ENCODE assay signal across 22 cellular contexts in genomic region chr6:15368186-15368585, GRCh38.
DNase-seq lines count a peak whose midpoint lies in the region; ATAC-seq and TF ChIP-seq lines count a peak whose summit lies in the region.
"Had no signal": no experiment of that assay in that cellular context is flagged by ENCODE, and none has a peak within 500 bp of the region (broad histone marks: within the 10 kb centered on the region; RNA-seq: fewer than 3 reads in every experiment).

No MANE protein-coding gene starts in this region.

- H3F3A ChIP-seq in GM23338 (replicated peaks; ENCODE audit: low read depth) = peaks cover 20% of the 10 kb centered on the region

- TF ChIP-seq CTCF in CD14-positive monocyte (IDR thresholded peaks at IDR 0.05) (no peak), GM23338 (conservative IDR thresholded peaks at IDR 0.05; ENCODE audit: low read depth in 2 of 2) (no peak), left lung (IDR thresholded peaks at IDR 0.05) (no peak)

- H3K79me2 ChIP-seq in GM23338 (replicated peaks; ENCODE audit: insufficient read depth) = peaks cover 100% of the 10 kb centered on the region

- peak overlapping the region in 1 of 2 donors; percentile 55 for H3K4me3 Mint-ChIP-seq in CD14-positive monocyte
- H3K4me3 Mint-ChIP-seq in GM23338 = 0 out of 3 replicates have a peak overlapping the region, but pooled peaks have one; percentile 17
- H3K4me3 Mint-ChIP-seq: memory B cell; nephron; T-helper 1 cell treated with Interleukin-12 subunit alpha and Interleukin-12 subunit beta and Interleukin-4 antibody, amounts not matched to agents 30 μg/mL and 1 μg/mL, for 36 hours had no signal

- peaks cover 98% of the 10 kb centered on the region for H4K20me1 ChIP-seq in GM23338 (replicated peaks; ENCODE audit: insufficient read depth)

- no peak overlapping the region for H3K4me3 ChIP-seq in GM23338
- no peak overlapping the region for H3K4me3 ChIP-seq in left lung
- H3K4me3 ChIP-seq: dorsolateral prefrontal cortex, esophagus muscularis mucosa, heart right ventricle, tibial nerve had no signal

- H3K27me3 ChIP-seq in GM23338 (ENCODE audit: insufficient read depth) (no peaks in the 10 kb centered on the region), left lung (no peaks in the 10 kb centered on the region)
- H3K27me3 ChIP-seq: BE2C, brain microvascular endothelial cell, dorsolateral prefrontal cortex, esophagus muscularis mucosa, heart right ventricle, tibial nerve had no signal

- H3K27ac ChIP-seq in GM23338 (ENCODE audit: low read depth) (no peak overlapping the region), left lung (peak overlapping the region in 1 of 2 donors; percentile 21)
- H3K27ac ChIP-seq: brain microvascular endothelial cell, dorsolateral prefrontal cortex, esophagus muscularis mucosa had no signal

- peak overlapping the region; percentile 8 for H3K4me2 ChIP-seq in GM23338

- no peaks in the 10 kb centered on the region for H3K9me3 ChIP-seq in left lung
- H3K9me3 ChIP-seq: BE2C, esophagus muscularis mucosa, heart right ventricle, tibial nerve had no signal

- H3K9me3 Mint-ChIP-seq in CD14-positive monocyte (no peaks in the 10 kb centered on the region), GM23338 (no peaks in the 10 kb centered on the region)
- H3K9me3 Mint-ChIP-seq: memory B cell; nephron; T-helper 1 cell treated with Interleukin-12 subunit alpha and Interleukin-12 subunit beta and Interleukin-4 antibody, amounts not matched to agents 30 μg/mL and 1 μg/mL, for 36 hours had no signal

- H3K36me3 Mint-ChIP-seq in CD14-positive monocyte = peaks cover 11 to 19% of the 10 kb centered on the region in 2 donors
- peaks cover 3% of the 10 kb centered on the region; the same call in 1 of the 3 replicates for H3K36me3 Mint-ChIP-seq in GM23338 (ENCODE audit: low read depth)

- H3K27ac Mint-ChIP-seq in CD14-positive monocyte (peak overlapping the region in 6 of 7 donors; percentile 88 to 95 (median 94)), GM23338 (0 out of 2 replicates have a peak overlapping the region, but pooled peaks have one; percentile 34)
- H3K27ac Mint-ChIP-seq: memory B cell; nephron; T-helper 1 cell treated with Interleukin-12 subunit alpha and Interleukin-12 subunit beta and Interleukin-4 antibody, amounts not matched to agents 30 μg/mL and 1 μg/mL, for 36 hours had no signal

- H3K36me3 ChIP-seq in GM23338 (ENCODE audit: insufficient read depth) (no peaks in the 10 kb centered on the region; the same call in 1 of the 2 replicates), left lung (no peaks in the 10 kb centered on the region)
- H3K36me3 ChIP-seq: BE2C, brain microvascular endothelial cell, esophagus muscularis mucosa, heart right ventricle, tibial nerve had no signal

- H3K9me2 ChIP-seq in GM23338 (ENCODE audit: insufficient read depth) = no peaks in the 10 kb centered on the region

- peaks cover 54% of the 10 kb centered on the region for H3K4me1 Mint-ChIP-seq in CD14-positive monocyte
- H3K4me1 Mint-ChIP-seq in GM23338 = peaks cover 29% of the 10 kb centered on the region

- DNase-seq in CD14-positive monocyte (ENCODE audit: low spot score) (no peak), GM23338 (ENCODE audit: low spot score) (no peak), SKM-1 (lab: John Stamatoyannopoulos, UW; ENCODE audit: unreplicated experiment) (peak; percentile 30), left lung (no peak), HPDE6-E6E7 (ENCODE audit: extremely low spot score) (no peak), iPS-NIHi7 (ENCODE audit: extremely low spot score) (no peak)
- DNase-seq: activated CD4-positive, CD25-positive, alpha-beta regulatory T cell; activated CD8-positive, alpha-beta memory T cell treated with anti-CD3 and anti-CD28 coated beads, Interleukin-2, amount 50 U/mL, for 4 hours; activated naive CD4-positive, alpha-beta T cell treated with anti-CD3 and anti-CD28 coated beads, Interleukin-2, amount 50 U/mL, for 16 hours; BE2C; brain microvascular endothelial cell; dorsolateral prefrontal cortex; heart right ventricle; NCI-H345; NK-92 treated with Interleukin-12 subunit alpha and Interleukin-12 subunit beta, amount 100 ng/mL, for 24 hours; stimulated activated CD4-positive, alpha-beta T cell treated with anti-CD3 and anti-CD28 coated beads, Interleukin-12 subunit alpha, Interleukin-12 subunit beta, amount 100 ng/mL, for 4 hours had no signal

- peaks cover 96% of the 10 kb centered on the region for H3K4me1 ChIP-seq in GM23338 (ENCODE audit: insufficient read depth)
- peaks cover 13 to 78% of the 10 kb centered on the region in 2 donors for H3K4me1 ChIP-seq in left lung

- no peak for ATAC-seq in GM23338
- ATAC-seq in left lung = peak; percentile 31
- ATAC-seq in HG03460 (IDR thresholded peaks at IDR 0.05; ENCODE audit: unreplicated experiment) = no peak
- ATAC-seq: heart right ventricle had no signal

- intact Hi-C loops in CD14-positive monocyte (cut with micrococcal nuclease) = loop anchor here in 1 of 2 donors (10.0 kb wide), 1 partner anchor 57 kb away; no protein-coding TSS in a partner anchor
- intact Hi-C loops in left lung (cut with DNase I) = no loop called here

- H3K27me3 Mint-ChIP-seq in CD14-positive monocyte (ENCODE audit: low read depth in 3 of 3) = no peaks in the 10 kb centered on the region
- peaks cover 19% of the 10 kb centered on the region for H3K27me3 Mint-ChIP-seq in GM23338 (ENCODE audit: insufficient read depth, low read depth, poor library complexity)
- H3K27me3 Mint-ChIP-seq: memory B cell had no signal

- no peak overlapping the region for H2AFZ ChIP-seq in GM23338

TF ChIP-seq in GM23338, 12 proteins besides CTCF, POLR2A, EP300 and RAD21 (continues in another document):
- TF ChIP-seq CREB1 (CRISPR knock-in tag; IDR thresholded peaks at IDR 0.05; ENCODE audit: low read depth) (no peak), EZH2phosphoT487 (IDR thresholded peaks at IDR 0.05; ENCODE audit: unreplicated experiment) (no peak), POLR2AphosphoS5 (IDR thresholded peaks at IDR 0.05; ENCODE audit: low read depth) (no peak), ZNF114 (CRISPR knock-in tag; IDR thresholded peaks at IDR 0.05) (no peak), ZNF462 (CRISPR knock-in tag; IDR thresholded peaks at IDR 0.05) (no peak), EZH2 (IDR thresholded peaks at IDR 0.05; ENCODE audit: low read depth, unreplicated experiment) (no peak), NANOG (IDR thresholded peaks at IDR 0.05; ENCODE audit: borderline replicate concordance) (no peak)
